9 cellular contexts compared by ENCODE assay signal in genomic region chr5:107519900-107520354, GRCh38.
A peak's percentile ranks its signal among the peaks of the same experiment; 100 is the strongest.
DNase-seq lines count a peak whose midpoint lies in the region; ATAC-seq and TF ChIP-seq lines count a peak whose summit lies in the region.
"Had no signal": no experiment of that assay in that cellular context is flagged by ENCODE, and none has a peak within 500 bp of the region (broad histone marks: within the 10 kb centered on the region; RNA-seq: fewer than 3 reads in every experiment).

No MANE protein-coding gene starts in this region.

- TF ChIP-seq POLR2A in thyroid gland (IDR thresholded peaks at IDR 0.05) = no peak

- H3K36me3 Mint-ChIP-seq in Calu3 (ENCODE audit: insufficient read depth, unreplicated experiment) = peaks cover 32% of the 10 kb centered on the region

- no peaks in the 10 kb centered on the region for H3K27me3 Mint-ChIP-seq in Calu3 (ENCODE audit: unreplicated experiment)

- H3K36me3 ChIP-seq in thyroid gland = no peaks in the 10 kb centered on the region

- no peaks in the 10 kb centered on the region for H3K27me3 ChIP-seq in thyroid gland

- H3K9me3 ChIP-seq in thyroid gland = no peaks in the 10 kb centered on the region

- peak; percentile 55 for DNase-seq in Calu3
- DNase-seq in islet precursor cell = peak; percentile 89
- no peak for DNase-seq in sciatic nerve (ENCODE audit: low spot score)
- DNase-seq in thyroid gland = no peak
- DNase-seq in occipital lobe (lab: John Stamatoyannopoulos, UW) = no peak
- DNase-seq: NCI-H446 treated with DMSO at 0.1 percent for 48 hours had no signal

- no peaks in the 10 kb centered on the region for H3K4me1 ChIP-seq in thyroid gland

- H3K4me1 Mint-ChIP-seq in Calu3 (ENCODE audit: low read depth, unreplicated experiment) = peaks cover 87% of the 10 kb centered on the region

- peak overlapping the region; percentile 85 for H3K27ac Mint-ChIP-seq in Calu3 (ENCODE audit: unreplicated experiment)

- CTCF ChIA-PET in Calu3 (lab: Charles Lee) = interaction anchor here (0.6 to 1.6 kb wide), 5 partner anchors 14 to 133 kb away, joined by 3 to 4 read pairs (median 3); no protein-coding TSS in a partner anchor

- no peak overlapping the region for H3K4me3 ChIP-seq in thyroid gland (replicated peaks in 1 of 3)

- WGBS in thyroid gland, 2 donors = 43 to 46% methylated on average over 6 of the region's 6 CpGs

- H3K27ac ChIP-seq in thyroid gland = no peak overlapping the region

- ATAC-seq in HG02759 (IDR thresholded peaks at IDR 0.05; ENCODE audit: unreplicated experiment) = peak; percentile 38
- ATAC-seq in SK-N-SH treated with all-trans-retinoic acid at 6 μM for 48 hours = no peak; the same call in 1 of the 3 replicates
- no peak for ATAC-seq in sciatic nerve
- ATAC-seq in HG03108 (IDR thresholded peaks at IDR 0.05; ENCODE audit: unreplicated experiment) = no peak

- peak overlapping the region; percentile 60 for H3K4me3 Mint-ChIP-seq in Calu3 (ENCODE audit: low read depth, unreplicated experiment)

- H3K9me3 Mint-ChIP-seq in Calu3 (ENCODE audit: low read depth, unreplicated experiment) = no peaks in the 10 kb centered on the region

- intact Hi-C loops in Calu3 (cut with micrococcal nuclease; ENCODE audit: unreplicated experiment) = loop anchor here (5.0 kb wide), 2 partner anchors 43 to 52 kb away; no protein-coding TSS in a partner anchor
- intact Hi-C loops in sciatic nerve (cut with DNase I) = no loop called here
- intact Hi-C loops in thyroid gland (cut with DNase I) = no loop called here

- no TSS peak for BruUV-seq in Calu3 (replicated peaks; lab: Mats Ljungman, UMichigan)

- no peak for TF ChIP-seq CTCF in Calu3 (IDR thresholded peaks at IDR 0.05; ENCODE audit: unreplicated experiment)
- no peak for TF ChIP-seq CTCF in thyroid gland (IDR thresholded peaks at IDR 0.05)

TF ChIP-seq in SK-N-SH treated with all-trans-retinoic acid at 6 μM for 48 hours, 23 proteins besides CTCF, POLR2A, EP300 and RAD21:
- TF ChIP-seq ARNTL (CRISPR knock-in tag; IDR thresholded peaks at IDR 0.05; ENCODE audit: borderline replicate concordance, low read depth) (no peak), TCF4 (CRISPR knock-in tag; IDR thresholded peaks at IDR 0.05; ENCODE audit: borderline replicate concordance) (peak; percentile 48; the same call in 1 of the 2 replicates)

Comparison
In these comparisons a context has a peak if more than half of its experiments do, and no peak if none do; other contexts are left out.
1. DNase-seq: peak in Calu3 (single experiment) and islet precursor cell (single experiment); none in sciatic nerve (single experiment), thyroid gland (0 of 2) and occipital lobe (single experiment).